ENCODE assay signal across 1 cellular context in the genomic region with DNA sequence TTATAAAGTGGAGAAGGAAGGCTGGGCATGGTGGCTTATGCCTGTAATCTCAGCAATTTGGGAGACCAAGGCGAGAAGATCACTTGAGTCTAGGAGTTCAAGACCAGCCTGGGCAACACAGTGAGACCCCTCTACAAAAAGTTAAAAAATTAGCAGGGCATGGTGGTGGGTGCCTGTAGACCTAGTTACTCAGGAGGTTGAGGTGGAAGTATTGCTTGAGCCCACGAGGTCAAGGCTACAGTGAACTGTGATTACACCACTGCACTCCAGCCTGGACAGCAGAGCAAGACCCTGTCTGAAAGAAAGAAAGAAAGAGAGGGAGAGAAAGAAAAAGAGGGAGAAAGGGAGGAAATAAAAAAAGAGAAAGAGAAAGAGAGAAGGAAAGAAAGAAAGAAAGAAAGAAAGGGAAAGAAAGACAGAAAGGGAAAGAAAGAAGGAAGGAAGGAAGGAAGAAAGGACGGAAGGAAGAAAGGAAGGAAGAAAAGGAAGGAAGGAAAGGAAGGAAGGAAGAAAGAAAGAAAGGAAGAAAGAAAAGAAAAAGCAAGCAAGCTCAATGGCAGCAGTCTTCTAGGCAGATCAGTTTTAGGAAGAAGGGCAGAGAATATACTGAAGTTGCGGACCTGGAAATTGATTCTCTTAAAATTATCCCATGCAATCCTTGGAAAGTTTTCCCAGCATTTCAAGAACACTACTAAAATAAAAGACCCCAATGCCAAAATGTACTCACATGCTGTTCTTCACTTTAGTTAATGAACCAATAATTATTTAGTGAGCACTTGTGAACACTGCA.
TF ChIP-seq lines count a peak whose summit lies in the region.

No MANE protein-coding gene starts in this region.

TF ChIP-seq in K562, 482 proteins besides CTCF, POLR2A, EP300 and RAD21:
- no peak for TF ChIP-seq ZNF589 (CRISPR knock-in tag; IDR thresholded peaks at IDR 0.05; ENCODE audit: low read depth)
- TF ChIP-seq, protein P1, sequence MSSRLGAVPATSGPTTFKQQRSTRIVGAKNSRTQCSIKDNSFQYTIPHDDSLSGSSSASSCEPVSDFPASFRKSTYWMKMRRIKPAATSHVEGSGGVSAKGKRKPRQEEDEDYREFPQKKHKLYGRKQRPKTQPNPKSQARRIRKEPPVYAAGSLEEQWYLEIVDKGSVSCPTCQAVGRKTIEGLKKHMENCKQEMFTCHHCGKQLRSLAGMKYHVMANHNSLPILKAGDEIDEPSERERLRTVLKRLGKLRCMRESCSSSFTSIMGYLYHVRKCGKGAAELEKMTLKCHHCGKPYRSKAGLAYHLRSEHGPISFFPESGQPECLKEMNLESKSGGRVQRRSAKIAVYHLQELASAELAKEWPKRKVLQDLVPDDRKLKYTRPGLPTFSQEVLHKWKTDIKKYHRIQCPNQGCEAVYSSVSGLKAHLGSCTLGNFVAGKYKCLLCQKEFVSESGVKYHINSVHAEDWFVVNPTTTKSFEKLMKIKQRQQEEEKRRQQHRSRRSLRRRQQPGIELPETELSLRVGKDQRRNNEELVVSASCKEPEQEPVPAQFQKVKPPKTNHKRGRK (tag; IDR thresholded peaks at IDR 0.05): peak; percentile 87
- TF ChIP-seq ZNF121 (CRISPR knock-in tag; conservative IDR thresholded peaks at IDR 0.05): peak; percentile 38; the same call in 1 of the 2 replicates
